In genomic region chr10:63363951-63364350, GRCh38 we compare ENCODE assay signal across 28 cellular contexts.
"Had no signal": no experiment of that assay in that cellular context is flagged by ENCODE, and none has a peak within 500 bp of the region (broad histone marks: within the 10 kb centered on the region; RNA-seq: fewer than 3 reads in every experiment).

No MANE protein-coding gene starts in this region.

- H3K4me3 ChIP-seq: neural progenitor cell, ovary, psoas muscle, skin epidermis, smooth muscle cell, spleen, suprapubic skin, testis, tibial artery, transverse colon, upper lobe of left lung, vagina had no signal

- H3K27ac ChIP-seq: neural progenitor cell, ovary, parathyroid adenoma, psoas muscle, skin epidermis, suprapubic skin, testis, tibial artery, transverse colon, upper lobe of left lung, vagina had no signal

- H3K4me1 ChIP-seq: neural progenitor cell, parathyroid adenoma, testis, transverse colon, upper lobe of left lung, vagina had no signal

- H3K27me3 ChIP-seq: neural progenitor cell, ovary, spleen, suprapubic skin, testis, tibial artery, transverse colon, upper lobe of left lung, vagina had no signal

- ATAC-seq: natural killer cell; psoas muscle; right cardiac atrium; sciatic nerve; stimulated activated memory B cell treated with anti-CD40 and anti-IgM and Interleukin-4, amounts not matched to agents 10 μg/mL and 1 μg/mL and 100 μg/mL, for 72 hours; stimulated activated naive CD8-positive, alpha-beta T cell treated with anti-CD3 and anti-CD28 coated beads, Interleukin-15, amount 100 ng/mL, for 72 hours; stimulated activated naive CD8-positive, alpha-beta T cell treated with anti-CD3 and anti-CD28 coated beads, Interleukin-15, Interleukin-2, amounts not matched to agents 100 U/mL and 50 U/mL, for 24 hours had no signal

- H3K9ac ChIP-seq: neural progenitor cell, parathyroid adenoma had no signal

- H3K4me2 ChIP-seq: neural progenitor cell, smooth muscle cell had no signal

- DNase-seq: natural killer cell; occipital lobe; ovary; posterior cingulate gyrus; psoas muscle; right cardiac atrium; spleen; stimulated activated CD4-positive, alpha-beta T cell treated with anti-CD3 and anti-CD28 coated beads, Interleukin-12 subunit alpha, Interleukin-12 subunit beta, amount 100 ng/mL, for 4 hours; stimulated activated CD4-positive, alpha-beta T cell treated with anti-CD3 and anti-CD28 coated beads, Interleukin-1b, Interleukin-23, amount 100 ng/mL, for 48 hours; stimulated activated CD4-positive, alpha-beta T cell treated with anti-CD3 and anti-CD28 coated beads, Interleukin-4, amount 100 ng/mL, for 1 hour; stimulated activated CD4-positive, alpha-beta T cell treated with anti-CD3 and anti-CD28 coated beads, Interleukin-4, amount 100 ng/mL, for 4 hours; stimulated activated CD8-positive, alpha-beta memory T cell treated with anti-CD3 and anti-CD28 coated beads, Interleukin-4, amount 100 ng/mL, for 48 hours; stimulated activated naive CD4-positive, alpha-beta T cell; stimulated activated naive CD8-positive, alpha-beta T cell treated with anti-CD3 and anti-CD28 coated beads, Interleukin-15, amount 100 ng/mL, for 72 hours; stimulated activated naive CD8-positive, alpha-beta T cell treated with anti-CD3 and anti-CD28 coated beads, Interleukin-15, Interleukin-2, amounts not matched to agents 100 U/mL and 50 U/mL, for 24 hours; substantia nigra; testis; tibial artery; transverse colon; upper lobe of left lung had no signal

- H3K9me3 ChIP-seq: ovary, psoas muscle, spleen, suprapubic skin, testis, tibial artery, transverse colon, upper lobe of left lung, vagina had no signal

- H3K36me3 ChIP-seq: neural progenitor cell, ovary, spleen, suprapubic skin, tibial artery, transverse colon, upper lobe of left lung, vagina had no signal
